ENCODE assay signal across 7 cellular contexts in genomic region chrX:136747003-136747986, GRCh38. TPM values are rescaled to one million over a fixed set of nuclear protein-coding genes. Genes with fewer than 3 reads are reported as not detected.
DNase-seq lines count a peak whose midpoint lies in the region; ATAC-seq and TF ChIP-seq lines count a peak whose summit lies in the region.

No MANE protein-coding gene starts in this region.

- H3K27me3 ChIP-seq in Peyer's patch: no peaks in the 10 kb centered on the region

- H3K36me3 Mint-ChIP-seq in naive B cell: no peaks in the 10 kb centered on the region

- H3K36me3 ChIP-seq in Peyer's patch: no peaks in the 10 kb centered on the region

- no peaks in the 10 kb centered on the region for H3K27me3 Mint-ChIP-seq in naive B cell

- peak overlapping the region in 3 of 4 donors; percentile 6 to 44 (median 36) for H3K27ac ChIP-seq in Peyer's patch

- CTCF ChIA-PET in GM10248 (lab: Yijun Ruan, JAX): interaction anchor here (1.1 to 1.5 kb wide), 3 partner anchors 11 to 13 kb away, joined by 3 to 4 read pairs (median 4); no protein-coding TSS in a partner anchor

- H3K27ac Mint-ChIP-seq in naive B cell: peak overlapping the region; percentile 77 to 97 (median 94)

- ATAC-seq in GM18870 (IDR thresholded peaks at IDR 0.05; ENCODE audit: unreplicated experiment): peak; percentile 69
- peak; percentile 73 for ATAC-seq in HG02610 (IDR thresholded peaks at IDR 0.05; ENCODE audit: unreplicated experiment)
- ATAC-seq in naive B cell (ENCODE audit: low read depth in 2 of 2): peak; percentile 77 to 81
- ATAC-seq in HG03095 (IDR thresholded peaks at IDR 0.05; ENCODE audit: unreplicated experiment): no peak

- POLR2A ChIA-PET in GM10248 (lab: Yijun Ruan, JAX): no interaction called here

- H3K4me1 ChIP-seq in Peyer's patch: no peaks in the 10 kb centered on the region

- peaks cover 0 to 5% (median 0%) of the 10 kb centered on the region in 7 donors for H3K9me3 Mint-ChIP-seq in naive B cell

- no peak overlapping the region for H3K4me3 ChIP-seq in Peyer's patch

- H3K4me3 Mint-ChIP-seq in naive B cell: peak overlapping the region; percentile 46 to 87 (median 73)

- H3K9me3 ChIP-seq in Peyer's patch: no peaks in the 10 kb centered on the region

- TF ChIP-seq POLR2A in Peyer's patch (IDR thresholded peaks at IDR 0.05): no peak

- H3K4me1 Mint-ChIP-seq in naive B cell: peaks cover 32 to 59% (median 41%) of the 10 kb centered on the region in 3 donors

- DNase-seq in Peyer's patch (no peak), naive B cell (peak; percentile 32), GM10248 (ENCODE audit: extremely low spot score) (no peak), NCI-H526 treated with DMSO at 0.1 percent for 48 hours (lab: John Stamatoyannopoulos, UW) (no peak)

- no peak for TF ChIP-seq CTCF in Peyer's patch (IDR thresholded peaks at IDR 0.05)
- no peak for TF ChIP-seq CTCF in GM10248 (IDR thresholded peaks at IDR 0.05; ENCODE audit: control extremely low read depth, extremely low read depth, low read depth, missing control alignments)

RNA-seq across cellular contexts. Expression of gene ARHGEF6, which starts 33.4 kb away (rescaled TPM):
- total RNA-seq in Peyer's patch: 10 to 100 TPM in 1 of 4 donors, 1 to 10 TPM in 3; 3.8 to 29.7 (median 6.6) TPM
- polyA plus RNA-seq in naive B cell (ENCODE audit: low read depth in 6 of 6): 10 to 100 TPM; 43.9 to 57.0 (median 51.4) TPM
